Comparison of ENCODE assay signal across 22 cellular contexts in the genomic region with DNA sequence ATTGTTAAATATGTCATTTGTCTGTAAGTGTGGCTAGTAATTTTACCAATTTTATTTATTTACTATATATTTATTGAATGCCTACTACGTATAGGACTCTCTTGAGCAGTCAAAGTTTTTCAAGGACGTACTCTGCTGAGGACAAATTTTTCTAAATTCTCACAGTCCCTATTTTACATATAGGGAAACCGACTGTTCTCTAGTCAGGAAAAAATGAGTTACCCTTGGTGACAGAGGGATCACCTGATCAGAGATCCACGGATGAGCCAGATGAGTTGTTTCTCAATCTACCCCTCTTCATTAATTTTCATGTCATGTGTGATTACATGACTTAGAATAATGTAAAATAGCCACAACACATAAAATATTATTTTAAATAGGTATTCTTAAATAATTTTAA.
"Had no signal": no experiment of that assay in that cellular context is flagged by ENCODE, and none has a peak within 500 bp of the region (broad histone marks: within the 10 kb centered on the region; RNA-seq: fewer than 3 reads in every experiment).

No MANE protein-coding gene starts in this region.

- FAIRE-seq: bronchial epithelial cell had no signal

- H3K9me3 Mint-ChIP-seq: activated CD8-positive, alpha-beta T cell treated with anti-CD3 and anti-CD28 coated beads for 36 hours had no signal

- H3K4me3 ChIP-seq: ascending aorta, body of pancreas, SJCRH30 had no signal

- ATAC-seq: activated CD8-positive, alpha-beta T cell treated with anti-CD3 and anti-CD28 coated beads for 36 hours; activated T-cell treated with anti-CD3 and anti-CD28 coated beads, Interleukin-2, amount 50 U/mL, for 72 hours; body of pancreas had no signal

- H3K27me3 ChIP-seq: ascending aorta, body of pancreas, SJCRH30 had no signal

- H3K27ac ChIP-seq: body of pancreas, SJCRH30, VCaP had no signal

- H3K4me2 ChIP-seq: SK-N-SH had no signal

- H3K9ac ChIP-seq: SK-N-SH had no signal

- H3K27me3 Mint-ChIP-seq: activated CD8-positive, alpha-beta T cell treated with anti-CD3 and anti-CD28 coated beads for 36 hours had no signal

- DNase-seq: activated CD4-positive, CD25-positive, alpha-beta regulatory T cell; activated CD8-positive, alpha-beta memory T cell treated with anti-CD3 and anti-CD28 coated beads, Interleukin-2, amount 50 U/mL, for 4 hours; activated CD8-positive, alpha-beta T cell treated with anti-CD3 and anti-CD28 coated beads for 36 hours; activated naive CD4-positive, alpha-beta T cell treated with anti-CD3 and anti-CD28 coated beads, Interleukin-2, amount 50 U/mL, for 16 hours; activated T-cell treated with anti-CD3 and anti-CD28 coated beads, Interleukin-2, amount 50 U/mL, for 72 hours; amniotic stem cell; MM.1S; NCI-H1105; NCI-H1436; NCI-H1694 treated with DMSO at 0.1 percent for 48 hours; NCI-H2029 treated with DMSO at 0.1 percent for 48 hours; NCI-H345; NCI-H510A; NCI-H526 treated with DMSO at 0.1 percent for 48 hours; NCI-H82; SJCRH30; SK-N-SH; T-helper 1 cell had no signal

- H3K36me3 ChIP-seq: ascending aorta, SJCRH30 had no signal

- H3K9me3 ChIP-seq: ascending aorta, body of pancreas had no signal
